ENCODE assay signal across 27 cellular contexts in genomic region chr10:102817175-102817574, GRCh38. TPM values are rescaled to one million over a fixed set of nuclear protein-coding genes. Genes with fewer than 3 reads are reported as not detected.
A peak's percentile ranks its signal among the peaks of the same experiment; 100 is the strongest.
DNase-seq lines count a peak whose midpoint lies in the region; ATAC-seq and TF ChIP-seq lines count a peak whose summit lies in the region.
"Had no signal": no experiment of that assay in that cellular context is flagged by ENCODE, and none has a peak within 500 bp of the region (broad histone marks: within the 10 kb centered on the region; RNA-seq: fewer than 3 reads in every experiment).

No MANE protein-coding gene starts in this region.

- peak overlapping the region; percentile 30 for H3K27ac Mint-ChIP-seq in activated naive CD8-positive, alpha-beta T cell
- no peak overlapping the region for H3K27ac Mint-ChIP-seq in activated naive CD8-positive, alpha-beta T cell treated with anti-CD3 and anti-CD28 coated beads for 36 hours
- peak overlapping the region; percentile 95 for H3K27ac Mint-ChIP-seq in dendritic cell treated with granulocyte-macrophage colony-stimulating factor and Interleukin-4, amounts not matched to agents 40 ng/mL and 50 ng/mL, for 4 days
- H3K27ac Mint-ChIP-seq: activated CD4-positive, alpha-beta T cell treated with anti-CD3 and anti-CD28 coated beads, Interleukin-2, amount 10 ng/mL, durations not matched to agents 7 days and 5 days; B cell; memory B cell; naive thymus-derived CD4-positive, alpha-beta T cell had no signal

- H3K4me3 ChIP-seq in rectal smooth muscle tissue (ENCODE audit: low read length) (no peak overlapping the region), transverse colon (no peak overlapping the region)
- H3K4me3 ChIP-seq: cardiac muscle cell, pancreas had no signal

- intact Hi-C loops in dendritic cell treated with granulocyte-macrophage colony-stimulating factor and Interleukin-4, amounts not matched to agents 40 ng/mL and 50 ng/mL, for 4 days (cut with micrococcal nuclease) = loop anchor here (5.0 kb wide), 2 partner anchors 45 to 75 kb away; partner anchors contain the start of gene WBP1L
- intact Hi-C loops in transverse colon (cut with DNase I; ENCODE audit: low total_unique reads) = no loop called here

- H3K9me3 ChIP-seq in transverse colon = no peaks in the 10 kb centered on the region
- H3K9me3 ChIP-seq: pancreas had no signal

- no peak for TF ChIP-seq EP300 in transverse colon (IDR thresholded peaks at IDR 0.05; ENCODE audit: low read depth)

- no peak for TF ChIP-seq POLR2A in transverse colon (IDR thresholded peaks at IDR 0.05)

- H3K9me3 Mint-ChIP-seq in activated naive CD8-positive, alpha-beta T cell (ENCODE audit: low read depth) = no peaks in the 10 kb centered on the region
- no peaks in the 10 kb centered on the region for H3K9me3 Mint-ChIP-seq in activated naive CD8-positive, alpha-beta T cell treated with anti-CD3 and anti-CD28 coated beads for 36 hours
- H3K9me3 Mint-ChIP-seq in dendritic cell treated with granulocyte-macrophage colony-stimulating factor and Interleukin-4, amounts not matched to agents 40 ng/mL and 50 ng/mL, for 4 days = no peaks in the 10 kb centered on the region
- H3K9me3 Mint-ChIP-seq: activated CD4-positive, alpha-beta T cell treated with anti-CD3 and anti-CD28 coated beads, Interleukin-2, amount 10 ng/mL, durations not matched to agents 7 days and 5 days; memory B cell; naive thymus-derived CD4-positive, alpha-beta T cell had no signal

- peaks cover 2% of the 10 kb centered on the region for H3K36me3 Mint-ChIP-seq in activated naive CD8-positive, alpha-beta T cell
- peaks cover 4% of the 10 kb centered on the region for H3K36me3 Mint-ChIP-seq in activated naive CD8-positive, alpha-beta T cell treated with anti-CD3 and anti-CD28 coated beads for 36 hours
- peaks cover 40% of the 10 kb centered on the region for H3K36me3 Mint-ChIP-seq in dendritic cell treated with granulocyte-macrophage colony-stimulating factor and Interleukin-4, amounts not matched to agents 40 ng/mL and 50 ng/mL, for 4 days (ENCODE audit: low read depth)

- 80 to 93% methylated on average over 2 to 4 of the region's 4 CpGs for WGBS in transverse colon (ENCODE audit: low coverage in 1 of 2), 2 donors

- no peaks in the 10 kb centered on the region for H3K27me3 ChIP-seq in rectal smooth muscle tissue (ENCODE audit: control insufficient read depth, insufficient read depth, low read length)
- H3K27me3 ChIP-seq in transverse colon = no peaks in the 10 kb centered on the region
- H3K27me3 ChIP-seq: cardiac muscle cell, pancreas had no signal

- TF ChIP-seq CTCF in transverse colon (IDR thresholded peaks at IDR 0.05) = no peak

- peaks cover 5% of the 10 kb centered on the region for H3K4me1 Mint-ChIP-seq in activated naive CD8-positive, alpha-beta T cell (ENCODE audit: low read depth)
- H3K4me1 Mint-ChIP-seq in activated naive CD8-positive, alpha-beta T cell treated with anti-CD3 and anti-CD28 coated beads for 36 hours = peaks cover 7% of the 10 kb centered on the region
- peaks cover 82% of the 10 kb centered on the region for H3K4me1 Mint-ChIP-seq in dendritic cell treated with granulocyte-macrophage colony-stimulating factor and Interleukin-4, amounts not matched to agents 40 ng/mL and 50 ng/mL, for 4 days (ENCODE audit: low read depth)

- DNase-seq in activated naive CD8-positive, alpha-beta T cell treated with anti-CD3 and anti-CD28 coated beads for 36 hours = no peak
- DNase-seq in transverse colon (no peak), UCSD-AML1 (lab: John Stamatoyannopoulos, UW; ENCODE audit: unreplicated experiment) (no peak), HuH-7 (ENCODE audit: low spot score) (no peak)
- DNase-seq: 8988T; activated CD4-positive, alpha-beta T cell treated with anti-CD3 and anti-CD28 coated beads, Interleukin-2, amount 10 ng/mL, durations not matched to agents 7 days and 5 days; activated CD8-positive, alpha-beta memory T cell treated with anti-CD3 and anti-CD28 coated beads, Interleukin-2, amount 50 U/mL, for 48 hours; activated effector memory CD4-positive, alpha-beta T cell treated with Interleukin-2 at 50 U/mL for 16 hours; effector memory CD4-positive, alpha-beta T cell; head of caudate nucleus; Karpas-422; naive thymus-derived CD4-positive, alpha-beta T cell; NCI-H1048; NCI-H2081; NCI-H510A treated with DMSO at 0.1 percent for 48 hours; pancreas; stimulated activated CD4-positive, alpha-beta T cell treated with anti-CD3 and anti-CD28 coated beads, Interleukin-4, amount 100 ng/mL, for 4 hours had no signal

- H3K4me3 Mint-ChIP-seq in activated naive CD8-positive, alpha-beta T cell = no peak overlapping the region
- H3K4me3 Mint-ChIP-seq in activated naive CD8-positive, alpha-beta T cell treated with anti-CD3 and anti-CD28 coated beads for 36 hours = no peak overlapping the region
- H3K4me3 Mint-ChIP-seq in dendritic cell treated with granulocyte-macrophage colony-stimulating factor and Interleukin-4, amounts not matched to agents 40 ng/mL and 50 ng/mL, for 4 days = no peak overlapping the region
- H3K4me3 Mint-ChIP-seq: activated CD4-positive, alpha-beta T cell treated with anti-CD3 and anti-CD28 coated beads, Interleukin-2, amount 10 ng/mL, durations not matched to agents 7 days and 5 days; B cell; memory B cell; naive thymus-derived CD4-positive, alpha-beta T cell had no signal

- H3K4me1 ChIP-seq in rectal smooth muscle tissue (ENCODE audit: control insufficient read depth, insufficient read depth, low read length) (peaks cover 17% of the 10 kb centered on the region), transverse colon (peaks cover 16 to 35% (median 21%) of the 10 kb centered on the region in 4 donors)

- H3K36me3 ChIP-seq in rectal smooth muscle tissue (ENCODE audit: control insufficient read depth, insufficient read depth, low read length) (peaks cover 15% of the 10 kb centered on the region), transverse colon (peaks cover 0 to 20% (median 7%) of the 10 kb centered on the region in 4 donors)

- no peak overlapping the region for H3K9ac ChIP-seq in rectal smooth muscle tissue (ENCODE audit: low read length)

- ATAC-seq in HG03025 (IDR thresholded peaks at IDR 0.05; ENCODE audit: low FRiP score, unreplicated experiment) = no peak
- ATAC-seq: naive thymus-derived CD4-positive, alpha-beta T cell; pancreas had no signal

- in situ Hi-C loops in transverse colon (cut with MboI; ENCODE audit: low pct_ligation_motif_present in 1 of 4, low pct_unique_long_range_greater_than_20kb in 1 of 4, low sequenced_read_pairs in 3 of 4) = no loop called here

- no peaks in the 10 kb centered on the region for H3K27me3 Mint-ChIP-seq in activated naive CD8-positive, alpha-beta T cell
- H3K27me3 Mint-ChIP-seq in activated naive CD8-positive, alpha-beta T cell treated with anti-CD3 and anti-CD28 coated beads for 36 hours = no peaks in the 10 kb centered on the region
- no peaks in the 10 kb centered on the region for H3K27me3 Mint-ChIP-seq in dendritic cell treated with granulocyte-macrophage colony-stimulating factor and Interleukin-4, amounts not matched to agents 40 ng/mL and 50 ng/mL, for 4 days
- H3K27me3 Mint-ChIP-seq: activated CD4-positive, alpha-beta T cell treated with anti-CD3 and anti-CD28 coated beads, Interleukin-2, amount 10 ng/mL, durations not matched to agents 7 days and 5 days; B cell; memory B cell; naive thymus-derived CD4-positive, alpha-beta T cell had no signal

- peak overlapping the region; percentile 88 for H3K27ac ChIP-seq in rectal smooth muscle tissue (ENCODE audit: low read depth, low read length)
- H3K27ac ChIP-seq in transverse colon = peak overlapping the region; percentile 78 to 86 (median 83)
- H3K27ac ChIP-seq: cardiac muscle cell had no signal

RNA-seq across cellular contexts. Expression of gene CYP17A1, which starts 20.0 kb away (rescaled TPM):
- total RNA-seq in activated naive CD8-positive, alpha-beta T cell treated with anti-CD3 and anti-CD28 coated beads for 36 hours = not detected
- total RNA-seq in transverse colon = 10 to 100 TPM in 1 of 4 donors, not detected in 3; 13.3 TPM
- total RNA-seq: activated CD4-positive, alpha-beta T cell treated with anti-CD3 and anti-CD28 coated beads, Interleukin-2, amount 10 ng/mL, durations not matched to agents 7 days and 5 days; B cell; cardiac muscle cell; fibroblast of lung; HT-29; naive thymus-derived CD4-positive, alpha-beta T cell; temporal lobe had no signal

RNA-seq across cellular contexts. Expression of gene BORCS7, which starts 36.9 kb away (rescaled TPM):
- 1 to 10 TPM; 8.5 to 9.5 TPM for total RNA-seq in activated naive CD8-positive, alpha-beta T cell treated with anti-CD3 and anti-CD28 coated beads for 36 hours
- total RNA-seq in transverse colon = 10 to 100 TPM in 3 of 4 donors, 1 to 10 TPM in 1; 4.1 to 39.4 (median 32.5) TPM

RNA-seq across cellular contexts. Expression of gene AS3MT, which starts 52.1 kb away (rescaled TPM):
- total RNA-seq in activated naive CD8-positive, alpha-beta T cell treated with anti-CD3 and anti-CD28 coated beads for 36 hours = 1 to 10 TPM in 1 of 2 experiments, not detected in 1; 1.2 TPM
- 1 to 10 TPM in 2 of 4 donors, under 1 TPM in 1, not detected in 1; 0.96 to 3.4 (median 2.9) TPM for total RNA-seq in transverse colon
- total RNA-seq: B cell, HT-29 had no signal
